8 cellular contexts compared by ENCODE assay signal in the genomic region with DNA sequence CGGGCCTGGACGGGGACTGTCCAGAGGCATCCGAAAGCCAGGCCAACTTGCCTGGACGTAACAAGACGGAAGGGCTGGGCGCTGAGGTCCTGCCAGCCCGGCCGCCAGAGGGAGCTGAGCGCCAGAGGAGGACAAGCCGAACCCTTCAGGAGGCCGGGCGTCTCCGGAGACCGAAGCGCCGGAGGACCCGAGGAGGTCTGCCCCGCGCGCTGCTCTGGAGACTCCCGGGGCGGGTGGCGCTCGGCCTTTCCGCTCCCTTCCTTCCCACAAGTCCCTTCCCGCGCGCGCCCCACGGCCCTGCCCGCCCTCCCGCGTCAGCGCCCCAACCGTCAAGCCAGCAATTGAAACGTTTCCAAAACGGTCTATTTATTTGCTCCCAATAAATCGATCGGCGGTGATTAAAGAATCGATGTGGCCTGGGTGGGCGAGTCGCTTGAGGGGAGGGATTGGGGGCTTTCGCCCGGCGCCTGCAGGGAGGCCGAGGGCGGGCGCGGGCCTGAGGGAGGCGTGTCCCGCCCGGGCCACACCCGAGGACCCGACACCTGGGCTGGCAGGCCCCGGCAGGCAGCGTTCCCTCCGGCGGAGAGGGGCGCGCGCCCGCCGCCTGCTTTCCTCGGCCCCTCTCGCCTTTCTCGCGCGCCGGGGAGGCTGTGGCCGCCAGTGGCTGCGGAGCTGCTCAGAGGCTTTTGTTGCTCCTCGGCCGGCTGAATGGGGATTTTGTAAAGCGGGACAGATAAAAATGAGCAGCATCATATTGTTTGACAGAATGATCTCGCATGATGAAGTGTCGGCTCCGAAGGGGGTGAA. TPM values are rescaled to one million over a fixed set of nuclear protein-coding genes. Genes with fewer than 3 reads are reported as not detected.
A peak's percentile ranks its signal among the peaks of the same experiment; 100 is the strongest.
DNase-seq lines count a peak whose midpoint lies in the region; ATAC-seq and TF ChIP-seq lines count a peak whose summit lies in the region.

No MANE protein-coding gene starts in this region.

- peaks cover 29% of the 10 kb centered on the region for H3K4me1 Mint-ChIP-seq in activated naive CD8-positive, alpha-beta T cell treated with anti-CD3 and anti-CD28 coated beads for 36 hours

- H3K4me1 ChIP-seq in OCI-LY1 (ENCODE audit: insufficient read depth, low read length, severe bottlenecking): peaks cover 9% of the 10 kb centered on the region
- peaks cover 0 to 39% of the 10 kb centered on the region in 2 donors for H3K4me1 ChIP-seq in right atrium auricular region

- peaks cover 85% of the 10 kb centered on the region for H3K27me3 Mint-ChIP-seq in activated naive CD8-positive, alpha-beta T cell treated with anti-CD3 and anti-CD28 coated beads for 36 hours

- peaks cover 16% of the 10 kb centered on the region for H3K36me3 Mint-ChIP-seq in activated naive CD8-positive, alpha-beta T cell treated with anti-CD3 and anti-CD28 coated beads for 36 hours

- peaks cover 13% of the 10 kb centered on the region for H3K9me3 Mint-ChIP-seq in activated naive CD8-positive, alpha-beta T cell treated with anti-CD3 and anti-CD28 coated beads for 36 hours

- H3K9me3 ChIP-seq in OCI-LY1 (ENCODE audit: low read length) (no peaks in the 10 kb centered on the region), right atrium auricular region (no peaks in the 10 kb centered on the region)

- no peaks in the 10 kb centered on the region for H4K20me1 ChIP-seq in OCI-LY1 (ENCODE audit: insufficient read depth, low read length)

- H3K27ac ChIP-seq in OCI-LY1 (ENCODE audit: low read depth, low read length, poor library complexity, severe bottlenecking) (no peak overlapping the region), right atrium auricular region (no peak overlapping the region)

- peak overlapping the region; percentile 70; the same call in 1 of the 2 replicates for H2AFZ ChIP-seq in OCI-LY1 (ENCODE audit: low read length)

- TF ChIP-seq CTCF in OCI-LY1 (IDR thresholded peaks at IDR 0.05; ENCODE audit: low read length) (peak; percentile 69), right atrium auricular region (IDR thresholded peaks at IDR 0.05) (peak; percentile 20 to 53), retinal pigment epithelial cell (conservative IDR thresholded peaks at IDR 0.05; ENCODE audit: low read depth, low read length) (peak; percentile 64)

- H3K4me3 Mint-ChIP-seq in activated naive CD8-positive, alpha-beta T cell treated with anti-CD3 and anti-CD28 coated beads for 36 hours: peak overlapping the region; percentile 69

- H3K27me3 ChIP-seq in OCI-LY1 (ENCODE audit: insufficient read depth, low read length) (no peaks in the 10 kb centered on the region), right atrium auricular region (peaks cover 60 to 68% of the 10 kb centered on the region in 2 donors)

- H3K36me3 ChIP-seq in OCI-LY1 (ENCODE audit: insufficient read depth, low read length): no peaks in the 10 kb centered on the region
- no peaks in the 10 kb centered on the region for H3K36me3 ChIP-seq in right atrium auricular region

- H3K4me2 ChIP-seq in OCI-LY1 (ENCODE audit: low read length): peak overlapping the region; percentile 80

- no peaks in the 10 kb centered on the region for H3K9me2 ChIP-seq in OCI-LY1 (ENCODE audit: low read depth, low read length)

- H3K4me3 ChIP-seq in OCI-LY1 (ENCODE audit: low read depth, low read length, poor library complexity, severe bottlenecking): peak overlapping the region; percentile 66
- H3K4me3 ChIP-seq in right atrium auricular region: peak overlapping the region; percentile 31 to 44
- peak overlapping the region; percentile 20 for H3K4me3 ChIP-seq in retinal pigment epithelial cell (ENCODE audit: low read length)

- no peak overlapping the region for H3K27ac Mint-ChIP-seq in activated naive CD8-positive, alpha-beta T cell treated with anti-CD3 and anti-CD28 coated beads for 36 hours

- peak; percentile 53 for DNase-seq in DMS153 treated with DMSO at 0.1 percent for 48 hours (lab: John Stamatoyannopoulos, UW; ENCODE audit: unreplicated experiment)
- DNase-seq in HuH-7 (ENCODE audit: low spot score): peak; percentile 86
- DNase-seq in activated naive CD8-positive, alpha-beta T cell treated with anti-CD3 and anti-CD28 coated beads for 36 hours: peak; percentile 75
- DNase-seq in right atrium auricular region (ENCODE audit: low spot score): no peak
- DNase-seq in retinal pigment epithelial cell (ENCODE audit: low read depth): no peak
- DNase-seq in globus pallidus (ENCODE audit: low spot score): no peak

- H3K79me2 ChIP-seq in OCI-LY1 (ENCODE audit: insufficient read depth, low read length): no peaks in the 10 kb centered on the region

- peak; percentile 68 for ATAC-seq in GM21528 (IDR thresholded peaks at IDR 0.05; ENCODE audit: low FRiP score, unreplicated experiment)

- peak overlapping the region; percentile 73 for H3K9ac ChIP-seq in OCI-LY1 (ENCODE audit: low read length)

- no peaks in the 10 kb centered on the region for H3F3A ChIP-seq in OCI-LY1 (ENCODE audit: insufficient read depth, low read length)

RNA-seq across cellular contexts. Expression of a gene that starts 5.2 kb away (rescaled TPM):
- not detected for total RNA-seq in activated naive CD8-positive, alpha-beta T cell treated with anti-CD3 and anti-CD28 coated beads for 36 hours
- total RNA-seq in right atrium auricular region: 1 to 10 TPM in 1 of 2 donors, under 1 TPM in 1; 0.48 to 1.1 TPM

RNA-seq across cellular contexts. Expression of a gene that starts 50.2 kb away (rescaled TPM):
- 10 to 100 TPM; 17.4 to 17.8 TPM for total RNA-seq in activated naive CD8-positive, alpha-beta T cell treated with anti-CD3 and anti-CD28 coated beads for 36 hours
- 1 to 10 TPM; 4.1 to 4.7 TPM for total RNA-seq in right atrium auricular region

Comparison
In these comparisons a context has a peak if more than half of its experiments do, and no peak if none do; other contexts are left out.
1. DNase-seq: peak in DMS153 treated with DMSO at 0.1 percent for 48 hours (single experiment), HuH-7 (single experiment) and activated naive CD8-positive, alpha-beta T cell treated with anti-CD3 and anti-CD28 coated beads for 36 hours (single experiment); none in right atrium auricular region (single experiment), retinal pigment epithelial cell (single experiment) and globus pallidus (single experiment).
2. Peak in every context shown above with its lines, with median percentiles within 50 percentile points of each other: H3K4me3 ChIP-seq and CTCF ChIP-seq.